15 cellular contexts compared by ENCODE assay signal in the genomic region with DNA sequence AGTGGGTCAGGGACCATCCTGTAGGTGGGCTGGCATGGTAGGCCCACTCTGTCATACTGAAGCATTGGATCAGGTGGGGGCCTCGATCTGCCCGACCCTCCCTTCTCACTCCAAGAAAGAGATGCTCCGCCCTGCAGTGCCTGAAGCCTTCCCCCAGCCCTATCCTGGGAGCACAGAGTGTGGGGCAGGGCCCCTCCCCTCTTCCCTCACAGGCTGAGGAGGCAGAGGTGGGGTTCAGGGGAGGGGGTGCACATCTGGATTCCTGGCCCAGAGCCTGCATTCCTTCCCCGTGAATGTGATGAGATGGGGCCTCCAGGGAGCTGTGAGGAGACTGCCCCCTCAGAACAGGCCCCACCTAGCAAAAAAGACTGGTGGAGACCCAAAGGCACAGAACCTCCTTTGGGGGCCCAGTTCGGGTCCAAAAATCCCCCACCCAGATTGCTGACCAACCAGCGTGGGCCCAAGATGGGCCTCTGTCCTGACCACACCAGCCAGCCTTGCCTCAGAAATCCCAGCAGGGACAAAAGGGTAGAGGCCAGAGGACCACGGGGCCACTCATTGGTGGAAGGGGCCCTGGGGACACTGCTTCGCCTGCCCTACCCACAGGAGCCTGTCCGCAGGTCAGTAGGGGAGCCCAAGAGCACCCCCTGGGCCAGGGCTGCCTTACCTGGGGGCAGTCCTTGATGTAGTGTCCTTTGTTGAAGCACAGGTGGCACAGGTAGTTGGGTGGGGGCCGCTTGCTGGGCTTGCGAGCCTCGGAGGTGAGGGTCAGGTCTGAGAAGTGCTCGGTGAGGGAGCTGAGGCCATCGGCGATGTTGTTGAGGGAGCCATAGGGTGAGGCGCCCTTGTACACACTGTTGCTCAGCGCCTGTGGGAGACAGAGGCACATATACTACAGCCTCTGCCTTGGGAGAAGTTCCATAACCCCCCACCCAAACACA. TPM values are rescaled to one million over a fixed set of nuclear protein-coding genes. Genes with fewer than 3 reads are reported as not detected.
DNase-seq lines count a peak whose midpoint lies in the region; ATAC-seq and TF ChIP-seq lines count a peak whose summit lies in the region.
"Had no signal": no experiment of that assay in that cellular context is flagged by ENCODE, and none has a peak within 500 bp of the region (broad histone marks: within the 10 kb centered on the region; RNA-seq: fewer than 3 reads in every experiment).

No MANE protein-coding gene starts in this region.

- H3K4me1 Mint-ChIP-seq in nephron progenitor cell = peaks cover 48% of the 10 kb centered on the region
- peaks cover 23% of the 10 kb centered on the region for H3K4me1 Mint-ChIP-seq in activated naive CD8-positive, alpha-beta T cell treated with anti-CD3 and anti-CD28 coated beads, Interleukin-2, amount 50 U/mL, for 24 hours

- ATAC-seq in GM18511 (IDR thresholded peaks at IDR 0.05; ENCODE audit: unreplicated experiment) = no peak
- ATAC-seq in GM19455 (IDR thresholded peaks at IDR 0.05; ENCODE audit: unreplicated experiment) = no peak
- ATAC-seq in activated naive CD8-positive, alpha-beta T cell treated with anti-CD3 and anti-CD28 coated beads, Interleukin-2, amount 50 U/mL, for 24 hours = no peak
- ATAC-seq: activated CD4-positive, CD25-positive, alpha-beta regulatory T cell treated with anti-CD3 and anti-CD28 coated beads, Interleukin-2, amount 50 U/mL, for 24 hours; left lung had no signal

- DNase-seq in H7 (peak; percentile 65), dorsolateral prefrontal cortex (peak in 3 of 10 donors; percentile 30 to 36 (median 34)), nephron progenitor cell (no peak)
- DNase-seq in activated naive CD8-positive, alpha-beta T cell treated with anti-CD3 and anti-CD28 coated beads, Interleukin-2, amount 50 U/mL, for 24 hours = no peak
- DNase-seq: activated T-cell treated with anti-CD3 and anti-CD28 coated beads, Interleukin-2, amount 50 U/mL, for 1 hour; anterior cingulate cortex; CD4-positive, CD25-positive, alpha-beta regulatory T cell; NK-92 treated with Interleukin-12 subunit alpha and Interleukin-12 subunit beta, amount 100 ng/mL, for 24 hours; occipital lobe had no signal

- no peak overlapping the region for H3K4me3 ChIP-seq in H7 (ENCODE audit: insufficient read depth, low read depth, low read length)
- no peak overlapping the region for H3K4me3 ChIP-seq in dorsolateral prefrontal cortex
- H3K4me3 ChIP-seq in muscle layer of duodenum (ENCODE audit: low read depth in 1 of 2, low read length in 2 of 2) = no peak overlapping the region
- H3K4me3 ChIP-seq: left lung had no signal

- H3K27me3 Mint-ChIP-seq in nephron progenitor cell (ENCODE audit: low read depth, poor library complexity) = peaks cover 7% of the 10 kb centered on the region
- H3K27me3 Mint-ChIP-seq in activated naive CD8-positive, alpha-beta T cell treated with anti-CD3 and anti-CD28 coated beads, Interleukin-2, amount 50 U/mL, for 24 hours = peaks cover 5% of the 10 kb centered on the region

- no peak for TF ChIP-seq CTCF in dorsolateral prefrontal cortex (IDR thresholded peaks at IDR 0.05 in 54 of 56, conservative IDR thresholded peaks at IDR 0.05 in 2 of 56; ENCODE audit: low read depth in 1 of 56, partially characterized antibody in 56 of 56)
- no peak for TF ChIP-seq CTCF in nephron progenitor cell (IDR thresholded peaks at IDR 0.05)

- intact Hi-C loops in dorsolateral prefrontal cortex (cut with DNase I) = no loop called here

- H3K27ac ChIP-seq in dorsolateral prefrontal cortex = peak overlapping the region in 55 of 59 donors; percentile 12 to 99 (median 89)
- H3K27ac ChIP-seq in muscle layer of duodenum (ENCODE audit: low read length) = peak overlapping the region; percentile 77
- H3K27ac ChIP-seq in temporal lobe (ENCODE audit: low read depth, low read length) = peak overlapping the region; percentile 80

- H3K36me3 Mint-ChIP-seq in nephron progenitor cell (ENCODE audit: low read depth) = peaks cover 27% of the 10 kb centered on the region
- peaks cover 5% of the 10 kb centered on the region for H3K36me3 Mint-ChIP-seq in activated naive CD8-positive, alpha-beta T cell treated with anti-CD3 and anti-CD28 coated beads, Interleukin-2, amount 50 U/mL, for 24 hours (ENCODE audit: low read depth)

- H3K4me1 ChIP-seq in muscle layer of duodenum (ENCODE audit: control insufficient read depth in 1 of 2, insufficient read depth in 2 of 2, low read length in 2 of 2) = peaks cover 25 to 70% of the 10 kb centered on the region in 2 donors

- no peaks in the 10 kb centered on the region for H3K36me3 ChIP-seq in H7 (replicated peaks; ENCODE audit: control insufficient read depth, insufficient read depth, low read length)
- H3K36me3 ChIP-seq in muscle layer of duodenum (ENCODE audit: control insufficient read depth in 1 of 2, insufficient read depth in 2 of 2, low read length in 2 of 2) = peaks cover 11 to 12% of the 10 kb centered on the region in 2 donors

- H3K9me3 ChIP-seq in muscle layer of duodenum (ENCODE audit: control insufficient read depth in 1 of 2, low read length in 2 of 2) = no peaks in the 10 kb centered on the region
- H3K9me3 ChIP-seq: left lung had no signal

- no peak overlapping the region for H3K27ac Mint-ChIP-seq in nephron progenitor cell
- no peak overlapping the region for H3K27ac Mint-ChIP-seq in activated naive CD8-positive, alpha-beta T cell treated with anti-CD3 and anti-CD28 coated beads, Interleukin-2, amount 50 U/mL, for 24 hours
- H3K27ac Mint-ChIP-seq: CD4-positive, CD25-positive, alpha-beta regulatory T cell had no signal

- H3K27me3 ChIP-seq in H7 (ENCODE audit: control insufficient read depth, insufficient read depth, low read length) = no peaks in the 10 kb centered on the region
- H3K27me3 ChIP-seq in dorsolateral prefrontal cortex = peaks cover 0 to 5% (median 0%) of the 10 kb centered on the region in 45 donors
- no peaks in the 10 kb centered on the region for H3K27me3 ChIP-seq in muscle layer of duodenum (ENCODE audit: low read depth, low read length)
- H3K27me3 ChIP-seq: left lung had no signal

- no peak overlapping the region for H3K4me3 Mint-ChIP-seq in nephron progenitor cell
- no peak overlapping the region for H3K4me3 Mint-ChIP-seq in activated naive CD8-positive, alpha-beta T cell treated with anti-CD3 and anti-CD28 coated beads, Interleukin-2, amount 50 U/mL, for 24 hours
- H3K4me3 Mint-ChIP-seq: CD4-positive, CD25-positive, alpha-beta regulatory T cell had no signal

- no peaks in the 10 kb centered on the region for H3K9me3 Mint-ChIP-seq in nephron progenitor cell
- peaks cover 6% of the 10 kb centered on the region for H3K9me3 Mint-ChIP-seq in activated naive CD8-positive, alpha-beta T cell treated with anti-CD3 and anti-CD28 coated beads, Interleukin-2, amount 50 U/mL, for 24 hours
- H3K9me3 Mint-ChIP-seq: CD4-positive, CD25-positive, alpha-beta regulatory T cell had no signal

RNA-seq across cellular contexts. Expression of gene ZCCHC24, which starts 13.3 kb away (rescaled TPM):
- 7.5 and 9.0 TPM in 2 replicates for total RNA-seq in H7 (2014; rRNA removed; shearing (Covaris generic))
- total RNA-seq in dorsolateral prefrontal cortex = 100 to 1,000 TPM in 56 of 120 experiments, 10 to 100 TPM in 64; 46.7 to 245 (median 97.2) TPM
- total RNA-seq in temporal lobe = 5.7 TPM
